ENCODE assay signal across 1 cellular context in genomic region chr1:99808391-99809115, GRCh38.
TF ChIP-seq lines count a peak whose summit lies in the region.

No MANE protein-coding gene starts in this region.

TF ChIP-seq in HepG2, 621 proteins besides CTCF, POLR2A, EP300 and RAD21 (continued from another document and continues in another):
- 0 out of 2 replicates have a peak, but pooled peaks have one; percentile 34 for TF ChIP-seq MAX (IDR thresholded peaks at IDR 0.05)
- TF ChIP-seq NR2F2 (IDR thresholded peaks at IDR 0.05; ENCODE audit: borderline replicate concordance, low read depth), result no peak
- no peak for TF ChIP-seq PREB (CRISPR knock-in tag; IDR thresholded peaks at IDR 0.05)
- no peak for TF ChIP-seq EED (CRISPR knock-in tag; IDR thresholded peaks at IDR 0.05)
- TF ChIP-seq SMC3 (IDR thresholded peaks at IDR 0.05; ENCODE audit: low read length), result peak; percentile 93
- TF ChIP-seq ERF (CRISPR knock-in tag; IDR thresholded peaks at IDR 0.05), result no peak
- TF ChIP-seq ZFYVE20 (CRISPR knock-in tag; IDR thresholded peaks at IDR 0.05; ENCODE audit: borderline replicate concordance, low read depth), result no peak
- no peak for TF ChIP-seq CHD4 (IDR thresholded peaks at IDR 0.05; ENCODE audit: borderline replicate concordance, low read length)
- 0 out of 2 replicates have a peak, but pooled peaks have one; percentile 57 for TF ChIP-seq ZFP1 (CRISPR knock-in tag; IDR thresholded peaks at IDR 0.05)
- no peak for TF ChIP-seq AGO2 (optimal IDR thresholded peaks at IDR 0.05; ENCODE audit: low read depth, low read length)
- 0 out of 2 replicates have a peak, but pooled peaks have one; percentile 23 for TF ChIP-seq ZNF354B (CRISPR knock-in tag; IDR thresholded peaks at IDR 0.05)
- no peak for TF ChIP-seq ZNF646 (CRISPR knock-in tag; IDR thresholded peaks at IDR 0.05)
- no peak for TF ChIP-seq PHF5A (CRISPR knock-in tag; IDR thresholded peaks at IDR 0.05; ENCODE audit: low read depth, unreplicated experiment)
- TF ChIP-seq TRIM22 (IDR thresholded peaks at IDR 0.05), result no peak
- no peak for TF ChIP-seq ZNF275 (CRISPR knock-in tag; IDR thresholded peaks at IDR 0.05; ENCODE audit: borderline replicate concordance)
- no peak for TF ChIP-seq MNT (IDR thresholded peaks at IDR 0.05)
- TF ChIP-seq MIER3 (CRISPR knock-in tag; IDR thresholded peaks at IDR 0.05; ENCODE audit: borderline replicate concordance), result peak; percentile 26; the same call in 1 of the 2 replicates
- 0 out of 2 replicates have a peak, but pooled peaks have one; percentile 45 for TF ChIP-seq TARDBP (CRISPR knock-in tag; IDR thresholded peaks at IDR 0.05)
- TF ChIP-seq TSC22D2 (CRISPR knock-in tag; IDR thresholded peaks at IDR 0.05; ENCODE audit: borderline replicate concordance), result 0 out of 2 replicates have a peak, but pooled peaks have one; percentile 40
- TF ChIP-seq ZNF747 (CRISPR knock-in tag; IDR thresholded peaks at IDR 0.05; ENCODE audit: borderline replicate concordance), result no peak
- no peak for TF ChIP-seq ZNF253 (CRISPR knock-in tag; IDR thresholded peaks at IDR 0.05; ENCODE audit: borderline replicate concordance)
- peak; percentile 50 for TF ChIP-seq ARID5B (CRISPR knock-in tag; IDR thresholded peaks at IDR 0.05)
- no peak for TF ChIP-seq ZSCAN12 (CRISPR knock-in tag; IDR thresholded peaks at IDR 0.05)
- TF ChIP-seq NFE2 (CRISPR knock-in tag; IDR thresholded peaks at IDR 0.05), result no peak
- no peak for TF ChIP-seq ZNF562 (CRISPR knock-in tag; IDR thresholded peaks at IDR 0.05; ENCODE audit: borderline replicate concordance)
- no peak for TF ChIP-seq E2F5 (CRISPR knock-in tag; conservative IDR thresholded peaks at IDR 0.05)
- peak; percentile 93 for TF ChIP-seq STAG1 (CRISPR knock-in tag; IDR thresholded peaks at IDR 0.05)
- TF ChIP-seq ZNF841 (CRISPR knock-in tag; IDR thresholded peaks at IDR 0.05; ENCODE audit: borderline replicate concordance), result no peak
- 0 out of 2 replicates have a peak, but pooled peaks have one; percentile 33 for TF ChIP-seq ZBTB34 (CRISPR knock-in tag; IDR thresholded peaks at IDR 0.05)
- TF ChIP-seq ZNF333 (CRISPR knock-in tag; IDR thresholded peaks at IDR 0.05; ENCODE audit: borderline replicate concordance), result no peak
- TF ChIP-seq ZFY (CRISPR knock-in tag; IDR thresholded peaks at IDR 0.05), result no peak
- TF ChIP-seq HIC2 (CRISPR knock-in tag; IDR thresholded peaks at IDR 0.05; ENCODE audit: low read depth), result no peak
- no peak for TF ChIP-seq ATF7 (IDR thresholded peaks at IDR 0.05)
- no peak for TF ChIP-seq ATF7 (CRISPR knock-in tag; IDR thresholded peaks at IDR 0.05)
- no peak for TF ChIP-seq IRX3 (CRISPR knock-in tag; IDR thresholded peaks at IDR 0.05; ENCODE audit: borderline replicate concordance, low read depth)
- TF ChIP-seq BRF2 (CRISPR knock-in tag; IDR thresholded peaks at IDR 0.05), result no peak
- peak; percentile 46; the same call in 1 of the 2 replicates for TF ChIP-seq IRF2 (CRISPR knock-in tag; IDR thresholded peaks at IDR 0.05)
